ENCODE assay signal across 36 cellular contexts in the genomic region with DNA sequence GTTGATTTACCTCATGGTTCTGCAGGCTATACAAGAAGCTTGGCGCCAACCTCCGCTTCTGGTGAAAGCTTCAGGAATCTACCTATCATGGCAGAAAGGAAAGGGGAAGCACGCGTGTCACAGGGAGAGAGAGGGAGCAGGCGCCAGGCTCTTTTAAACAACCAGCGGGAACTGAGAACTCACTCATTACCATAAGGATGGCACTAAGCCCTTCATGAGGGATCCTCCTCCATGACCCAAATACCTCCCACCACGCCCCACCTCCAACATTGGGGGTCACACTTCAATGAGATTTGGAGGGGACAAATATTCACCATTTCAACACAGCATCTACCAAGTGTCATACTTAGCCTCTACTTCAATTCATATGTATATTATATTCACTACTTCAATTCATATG. TPM values are rescaled to one million over a fixed set of nuclear protein-coding genes. Genes with fewer than 3 reads are reported as not detected.
"Had no signal": no experiment of that assay in that cellular context is flagged by ENCODE, and none has a peak within 500 bp of the region (broad histone marks: within the 10 kb centered on the region; RNA-seq: fewer than 3 reads in every experiment).

No MANE protein-coding gene starts in this region.

- FAIRE-seq: frontal cortex, TTC549 had no signal

- H3K4me2 ChIP-seq: hepatocyte had no signal

- H3K27ac ChIP-seq: adrenal gland, cardiac muscle cell, colonic mucosa, hepatocyte, left ventricle myocardium inferior, stomach, thyroid gland, upper lobe of left lung, vagina, VCaP had no signal

- DNase-seq: activated CD4-positive, alpha-beta memory T cell treated with anti-CD3 and anti-CD28 coated beads for 36 hours; activated CD4-positive, alpha-beta T cell treated with anti-CD3 and anti-CD28 coated beads for 48 hours; activated CD8-positive, alpha-beta memory T cell treated with anti-CD3 and anti-CD28 coated beads, Interleukin-2, amount 50 U/mL, for 4 hours; activated effector memory CD4-positive, alpha-beta T cell treated with anti-CD3 and anti-CD28 coated beads, Interleukin-2, amount 50 U/mL, for 16 hours; activated naive CD4-positive, alpha-beta T cell treated with anti-CD3 and anti-CD28 coated beads for 36 hours; activated naive CD8-positive, alpha-beta T cell treated with anti-CD3 and anti-CD28 coated beads for 36 hours; activated T-cell treated with anti-CD3 and anti-CD28 coated beads, Interleukin-2, amount 50 U/mL, for 1 hour; adrenal gland; aorta; cerebellar nuclear complex; colonic mucosa; effector CD8-positive, alpha-beta T cell; glutamatergic neuron; islet precursor cell; left ventricle myocardium inferior; mucosa of descending colon; posterior cingulate gyrus; right cardiac atrium; stimulated activated CD4-positive, alpha-beta T cell treated with anti-CD3 and anti-CD28 coated beads, Interleukin-15, amount 100 ng/mL, for 24 hours; stimulated activated CD4-positive, alpha-beta T cell treated with anti-CD3 and anti-CD28 coated beads, Interleukin-2, amount 100 ng/mL, for 24 hours; stimulated activated naive B cell treated with anti-CD40 and anti-IgM and Interleukin-4, amounts not matched to agents 10 μg/mL and 1 μg/mL and 100 μg/mL, for 72 hours; stomach; thyroid gland; upper lobe of left lung had no signal

- H3K9me3 ChIP-seq: adrenal gland, colonic mucosa, left ventricle myocardium inferior, mucosa of descending colon, stomach, thyroid gland, upper lobe of left lung, vagina had no signal

- H3K36me3 ChIP-seq: adrenal gland, cardiac muscle cell, colonic mucosa, left ventricle myocardium inferior, stomach, thyroid gland, upper lobe of left lung, vagina had no signal

- H2AFZ ChIP-seq: hepatocyte had no signal

- H3K27me3 ChIP-seq: cardiac muscle cell, colonic mucosa, hepatocyte, stomach, thyroid gland, upper lobe of left lung, vagina had no signal

- H3K4me3 ChIP-seq: adrenal gland, cardiac muscle cell, colonic mucosa, hepatocyte, left ventricle myocardium inferior, lung, mucosa of descending colon, stomach, thyroid gland, upper lobe of left lung, vagina had no signal

- H3K4me1 ChIP-seq: colonic mucosa, left ventricle myocardium inferior, thyroid gland, upper lobe of left lung, vagina had no signal

- H3K79me2 ChIP-seq: hepatocyte had no signal

- ATAC-seq: activated CD4-positive, CD25-positive, alpha-beta regulatory T cell treated with anti-CD3 and anti-CD28 coated beads, Interleukin-2, amount 50 U/mL, for 24 hours; mucosa of descending colon; natural killer cell treated with Interleukin-12 subunit alpha and Interleukin-12 subunit beta and Interleukin-15 and Interleukin-18, amount 100 ng/mL, for 72 hours; right cardiac atrium; stimulated activated naive B cell treated with anti-CD40 and anti-IgM and Interleukin-4, amounts not matched to agents 10 μg/mL and 1 μg/mL and 100 μg/mL, for 72 hours had no signal

RNA-seq across cellular contexts. Expression of gene RNF128, which starts 57.2 kb away (rescaled TPM):
- total RNA-seq: activated CD4-positive, alpha-beta memory T cell treated with anti-CD3 and anti-CD28 coated beads for 36 hours; activated CD8-positive, alpha-beta memory T cell treated with anti-CD3 and anti-CD28 coated beads for 36 hours; activated naive CD4-positive, alpha-beta T cell treated with anti-CD3 and anti-CD28 coated beads for 36 hours; activated naive CD8-positive, alpha-beta T cell treated with anti-CD3 and anti-CD28 coated beads for 36 hours; activated T-helper 1 cell treated with anti-CD3 and anti-CD28 coated beads, Interleukin-12 subunit alpha, Interleukin-12 subunit beta, Interleukin-2, Interleukin-4 antibody, amounts not matched to agents 30 ng/mL and 10 ng/mL and 1 ng/mL, durations not matched to agents 14 hours and 24 hours and 36 hours; aorta; dermis microvascular lymphatic vessel endothelial cell; natural killer cell treated with Interleukin-12 subunit alpha and Interleukin-12 subunit beta and Interleukin-15 and Interleukin-18, amount 100 ng/mL, for 72 hours had no signal
